8 cellular contexts compared by ENCODE assay signal in genomic region chr4:163332526-163333405, GRCh38. TPM values are rescaled to one million over a fixed set of nuclear protein-coding genes. Genes with fewer than 3 reads are reported as not detected.
DNase-seq lines count a peak whose midpoint lies in the region; ATAC-seq and TF ChIP-seq lines count a peak whose summit lies in the region.

NPY1R (minus strand) TSS chr4:163332596; CDS start chr4:163326554, 6,042 bp downstream.

- H2AFZ ChIP-seq in mammary epithelial cell (ENCODE audit: low read depth, low read length): peak within 1 kb of the TSS; percentile 96

- peak within 1 kb of the TSS; percentile 100 for H3K4me2 ChIP-seq in mammary epithelial cell (ENCODE audit: insufficient read depth, low read depth, low read length)

- no peaks in the 10 kb centered on the region for H3K4me1 ChIP-seq in HUES64 (ENCODE audit: insufficient read depth, low read length)
- H3K4me1 ChIP-seq in SJCRH30: no peaks in the 10 kb centered on the region
- peaks cover 12% of the 10 kb centered on the region for H3K4me1 ChIP-seq in mammary epithelial cell (ENCODE audit: insufficient read depth, low read length)
- H3K4me1 ChIP-seq in gastrocnemius medialis: peaks cover 5 to 14% of the 10 kb centered on the region in 2 donors

- no peaks in the 10 kb centered on the region for H4K20me1 ChIP-seq in mammary epithelial cell (ENCODE audit: insufficient read depth, low read length)

- H3K27ac ChIP-seq in HUES64 (ENCODE audit: low read depth, low read length) (no peak within 1 kb of the TSS), SJCRH30 (no peak within 1 kb of the TSS), mammary epithelial cell (ENCODE audit: insufficient read depth, low read depth, low read length) (no peak within 1 kb of the TSS), gastrocnemius medialis (peak within 1 kb of the TSS in 2 of 4 donors; percentile 8 to 17)

- CTCF ChIA-PET in mammary epithelial cell (lab: Charles Lee; ENCODE audit: low non-redundant PET): interaction anchor here (0.6 to 0.7 kb wide), 2 partner anchors 69 to 95 kb away, joined by 3 to 4 read pairs; no protein-coding TSS in a partner anchor

- in situ Hi-C loops in mammary epithelial cell (cut with MboI; ENCODE audit: low sequenced_read_pairs in 2 of 2) (loop anchor here in 1 of 2 donors (25.0 kb wide), 1 partner anchor 820 kb away; no protein-coding TSS in a partner anchor), gastrocnemius medialis (cut with MboI; ENCODE audit: low sequenced_read_pairs in 4 of 4) (loop anchor here (10.0 to 25.0 kb wide), 4 partner anchors 220 to 845 kb away; no protein-coding TSS in a partner anchor)

- DNase-seq in ELR (ENCODE audit: low read depth) (peak; percentile 76), SJCRH30 (peak; percentile 8 to 20), mammary epithelial cell (peak; percentile 73), gastrocnemius medialis (peak; percentile 43 to 47), NCI-H128 (lab: John Stamatoyannopoulos, UW; ENCODE audit: unreplicated experiment) (no peak)

- TF ChIP-seq CTCF in mammary epithelial cell (conservative IDR thresholded peaks at IDR 0.05 in 1 of 2, IDR thresholded peaks at IDR 0.05 in 1 of 2; ENCODE audit: extremely low read depth in 1 of 2, insufficient read depth in 1 of 2, low read depth in 1 of 2, low read length in 2 of 2) (peak; percentile 56 to 86), gastrocnemius medialis (IDR thresholded peaks at IDR 0.05 in 4 of 5, conservative IDR thresholded peaks at IDR 0.05 in 1 of 5) (peak; percentile 42 to 79 (median 53))

- WGBS in HUES64: 14% methylated on average over 35 of the region's 36 CpGs
- 3% methylated on average over 33 of the region's 36 CpGs for WGBS in mammary epithelial cell (ENCODE audit: low coverage, missing lambda C conversion rate)

- H3K79me2 ChIP-seq in mammary epithelial cell (ENCODE audit: insufficient read depth, low read length): no peaks in the 10 kb centered on the region

- no peak for TF ChIP-seq POLR2A in gastrocnemius medialis (IDR thresholded peaks at IDR 0.05)

- intact Hi-C loops in mammary epithelial cell (cut with micrococcal nuclease) (loop anchor here (1.0 to 2.0 kb wide), 4 partner anchors 216 to 835 kb away; no protein-coding TSS in a partner anchor), gastrocnemius medialis (cut with DNase I; ENCODE audit: low total_unique reads) (loop anchor here (1.0 to 5.0 kb wide), 3 partner anchors 226 to 834 kb away; no protein-coding TSS in a partner anchor)

- peak within 1 kb of the TSS; percentile 68 for H3K4me3 ChIP-seq in HUES64 (ENCODE audit: low read length)
- no peak within 1 kb of the TSS for H3K4me3 ChIP-seq in SJCRH30
- peak within 1 kb of the TSS; percentile 52 to 63 (median 59) for H3K4me3 ChIP-seq in mammary epithelial cell (replicated peaks in 1 of 3; ENCODE audit: insufficient read depth in 1 of 3, low read depth in 2 of 3, low read length in 3 of 3)
- peak within 1 kb of the TSS; percentile 67 for H3K4me3 ChIP-seq in iPS-18c (ENCODE audit: insufficient read depth, low read depth, low read length)
- peak within 1 kb of the TSS; percentile 55 to 91 (median 68) for H3K4me3 ChIP-seq in gastrocnemius medialis

- H3K9me3 ChIP-seq in HUES64 (ENCODE audit: insufficient read depth, low read depth, low read length) (peaks cover 6% of the 10 kb centered on the region; the same call in 1 of the 2 replicates), SJCRH30 (replicated peaks) (no peaks in the 10 kb centered on the region), mammary epithelial cell (replicated peaks; ENCODE audit: insufficient read depth, low read length) (no peaks in the 10 kb centered on the region), iPS-18c (ENCODE audit: control insufficient read depth, insufficient read depth, low read length) (no peaks in the 10 kb centered on the region), gastrocnemius medialis (no peaks in the 10 kb centered on the region)

- H3K36me3 ChIP-seq in HUES64 (ENCODE audit: insufficient read depth, low read length) (no peaks in the 10 kb centered on the region), SJCRH30 (no peaks in the 10 kb centered on the region), mammary epithelial cell (ENCODE audit: insufficient read depth, low read length) (no peaks in the 10 kb centered on the region), gastrocnemius medialis (no peaks in the 10 kb centered on the region)

- ATAC-seq in GM21717 (IDR thresholded peaks at IDR 0.05; ENCODE audit: unreplicated experiment) (peak; percentile 75), gastrocnemius medialis (peak; percentile 94 to 95)

- H3K27me3 ChIP-seq in HUES64 (ENCODE audit: insufficient read depth, low read length) (peaks cover 25% of the 10 kb centered on the region), SJCRH30 (no peaks in the 10 kb centered on the region), mammary epithelial cell (ENCODE audit: insufficient read depth, low read length) (peaks cover 12% of the 10 kb centered on the region), gastrocnemius medialis (peaks cover 0 to 7% (median 6%) of the 10 kb centered on the region in 3 donors)

- dilution Hi-C loops in mammary epithelial cell (cut with HindIII; ENCODE audit: low sequenced_read_pairs): no loop called here

- BruUV-seq in mammary epithelial cell (replicated peaks; lab: Mats Ljungman, UMichigan): no TSS peak

- H3K9ac ChIP-seq in HUES64 (ENCODE audit: low read depth, low read length): peak within 1 kb of the TSS; percentile 79
- H3K9ac ChIP-seq in mammary epithelial cell (ENCODE audit: insufficient read depth, low read length): no peak within 1 kb of the TSS

RNA-seq across cellular contexts. Expression of gene NPY1R, which starts in this region (rescaled TPM):
- 3.8 TPM for polyA plus RNA-seq in HUES64 (2013, experiment 1 of 2)
- 3.3 TPM for polyA plus RNA-seq in HUES64 (2013, experiment 2 of 2)
- total RNA-seq in SJCRH30 (2014; rRNA removed; shearing (Covaris generic)): 0.02 TPM in 1 of 2 replicates, not detected in the other
- under 1 TPM in 1 of 2 donors, not detected in 1; 0.67 TPM for total RNA-seq in mammary epithelial cell
- not detected for polyA plus RNA-seq in mammary epithelial cell
- not detected for polyA minus RNA-seq in mammary epithelial cell
- 1 to 10 TPM in 3 of 4 donors, under 1 TPM in 1; 0.40 to 3.1 (median 1.3) TPM for total RNA-seq in gastrocnemius medialis

Comparison
In these comparisons a context has a peak if more than half of its experiments do, and no peak if none do; other contexts are left out.
1. Peak in DNase-seq in SJCRH30; RNA of the gene not detected or under 1 TPM.
2. Peak in DNase-seq, H3K4me3 ChIP-seq and H3K4me2 ChIP-seq in mammary epithelial cell; RNA of the gene not detected or under 1 TPM.